ENCODE assay signal across 16 cellular contexts in the genomic region with DNA sequence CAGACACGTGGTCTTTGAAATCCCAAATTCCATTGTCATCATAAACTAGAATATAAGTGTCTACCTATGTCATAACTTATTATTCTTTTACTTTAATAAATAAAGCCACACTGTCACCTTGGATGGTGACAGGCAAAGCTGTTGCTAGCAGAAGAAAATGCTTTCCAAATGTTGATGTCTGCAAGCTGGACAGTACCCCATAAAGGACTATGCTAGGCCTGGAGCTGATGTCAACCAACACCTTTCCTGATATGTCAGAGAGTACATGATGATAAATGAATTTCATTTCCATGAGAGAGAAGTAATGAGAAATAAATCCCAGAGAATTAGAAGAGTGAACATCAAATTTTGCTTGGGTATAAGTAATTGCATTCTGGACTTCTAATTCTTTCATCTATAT. TPM values are rescaled to one million over a fixed set of nuclear protein-coding genes. Genes with fewer than 3 reads are reported as not detected.
A peak's percentile ranks its signal among the peaks of the same experiment; 100 is the strongest.
DNase-seq lines count a peak whose midpoint lies in the region; ATAC-seq, FAIRE-seq and TF ChIP-seq lines count a peak whose summit lies in the region.
"Had no signal": no experiment of that assay in that cellular context is flagged by ENCODE, and none has a peak within 500 bp of the region (broad histone marks: within the 10 kb centered on the region; RNA-seq: fewer than 3 reads in every experiment).

No MANE protein-coding gene starts in this region.

- no TSS peak for BruUV-seq in K562 (replicated peaks; lab: Mats Ljungman, UMichigan)

- H3K4me3 Mint-ChIP-seq in stimulated activated naive B cell treated with anti-CD40 and anti-IgM and Interleukin-4, amounts not matched to agents 10 μg/mL and 1 μg/mL and 100 μg/mL, for 72 hours, result no peak overlapping the region
- H3K4me3 Mint-ChIP-seq: CD4-positive, CD25-positive, alpha-beta regulatory T cell; HFFc6 had no signal

- H3K9ac ChIP-seq in K562 (ENCODE audit: insufficient read depth in 1 of 2, low read depth in 2 of 2, low read length in 2 of 2), result no peak overlapping the region
- H3K9ac ChIP-seq: BLaER1 treated with 17β-estradiol and CSF1 and Interleukin-3, amounts not matched to agents 10 nM and 100 nM had no signal

- TF ChIP-seq RAD21 in K562 (CRISPR knock-in tag; conservative IDR thresholded peaks at IDR 0.05 in 1 of 2, IDR thresholded peaks at IDR 0.05 in 1 of 2), result no peak

- in situ Hi-C loops in K562 (cut with MboI), result no loop called here

- no peak for TF ChIP-seq CTCF in K562 (IDR thresholded peaks at IDR 0.05 in 2 of 3, conservative IDR thresholded peaks at IDR 0.05 in 1 of 3; ENCODE audit: insufficient read depth in 2 of 3, low read depth in 1 of 3, low read length in 3 of 3)

- peaks cover 8 to 12% of the 10 kb centered on the region in 2 donors for H3K36me3 Mint-ChIP-seq in stimulated activated naive B cell treated with anti-CD40 and anti-IgM and Interleukin-4, amounts not matched to agents 10 μg/mL and 1 μg/mL and 100 μg/mL, for 72 hours

- POLR2A ChIA-PET in K562 (lab: Yijun Ruan, JAX), result no interaction called here

- WGBS in K562 (ENCODE audit: insufficient coverage, low coverage, missing lambda C conversion rate), result 17% methylated on average over 1 of the region's 1 CpG

- peak overlapping the region; percentile 62 for H3K27ac Mint-ChIP-seq in stimulated activated naive B cell treated with anti-CD40 and anti-IgM and Interleukin-4, amounts not matched to agents 10 μg/mL and 1 μg/mL and 100 μg/mL, for 72 hours

- TF ChIP-seq EP300 in K562 (IDR thresholded peaks at IDR 0.05; ENCODE audit: low read length), result no peak

- H2AFZ ChIP-seq in K562 (ENCODE audit: low read depth, low read length), result no peak overlapping the region

- no peak for TF ChIP-seq POLR2A in K562 (conservative IDR thresholded peaks at IDR 0.05)

- peak; percentile 79 for ATAC-seq in Right ventricle myocardium superior (ENCODE audit: poor library complexity)
- no peak for ATAC-seq in K562
- peak; percentile 80 for ATAC-seq in left ventricle myocardium superior
- no peak for ATAC-seq in stimulated activated naive B cell treated with anti-CD40 and anti-IgM and Interleukin-4, amounts not matched to agents 10 μg/mL and 1 μg/mL and 100 μg/mL, for 72 hours (replicated peaks)

- no peaks in the 10 kb centered on the region for H3K9me3 ChIP-seq in K562 (replicated peaks; ENCODE audit: control insufficient read depth, insufficient read depth, low read depth, low read length)
- H3K9me3 ChIP-seq: BLaER1 treated with 17β-estradiol and CSF1 and Interleukin-3, amounts not matched to agents 10 nM and 100 nM had no signal

- H3K27me3 ChIP-seq in K562 (ENCODE audit: control insufficient read depth in 2 of 2, insufficient read depth in 2 of 2, low read length in 2 of 2), result no peaks in the 10 kb centered on the region
- H3K27me3 ChIP-seq: BLaER1 treated with 17β-estradiol and CSF1 and Interleukin-3, amounts not matched to agents 10 nM and 100 nM had no signal

- H3K79me2 ChIP-seq in K562 (ENCODE audit: control insufficient read depth, insufficient read depth, low read length), result no peaks in the 10 kb centered on the region

- FAIRE-seq in K562 (lab: Jason Lieb, UNC), result no peak
- FAIRE-seq in HTR-8/SVneo (lab: Jason Lieb, UNC), result no peak
- FAIRE-seq: GM18507 had no signal

- no peak overlapping the region for H3K4me2 ChIP-seq in K562 (ENCODE audit: insufficient read depth, low read length)
- H3K4me2 ChIP-seq: BLaER1 treated with 17β-estradiol and CSF1 and Interleukin-3, amounts not matched to agents 10 nM and 100 nM had no signal

- no peaks in the 10 kb centered on the region for H4K20me1 ChIP-seq in K562 (replicated peaks; ENCODE audit: control insufficient read depth, insufficient read depth, low read length)

- no peaks in the 10 kb centered on the region for H3K9me3 Mint-ChIP-seq in stimulated activated naive B cell treated with anti-CD40 and anti-IgM and Interleukin-4, amounts not matched to agents 10 μg/mL and 1 μg/mL and 100 μg/mL, for 72 hours
- H3K9me3 Mint-ChIP-seq: CD4-positive, CD25-positive, alpha-beta regulatory T cell; HFFc6 had no signal

- CTCF ChIA-PET in K562 (lab: Yijun Ruan, JAX; ENCODE audit: low intra/inter-chr PET ratio), result no interaction called here

- intact Hi-C loops in Right ventricle myocardium superior (cut with DNase I), result no loop called here
- intact Hi-C loops in cardiac septum (cut with DNase I), result no loop called here
- intact Hi-C loops in K562 (cut with micrococcal nuclease), result no loop called here
- intact Hi-C loops in left ventricle myocardium superior (cut with micrococcal nuclease), result no loop called here

- peak overlapping the region; percentile 39; the same call in 1 of the 3 replicates for H3K27ac ChIP-seq in K562 (ENCODE audit: extremely low read depth, low read depth, low read length)
- H3K27ac ChIP-seq: BLaER1 treated with 17β-estradiol and CSF1 and Interleukin-3, amounts not matched to agents 10 nM and 100 nM had no signal

- no peaks in the 10 kb centered on the region for H3K9me1 ChIP-seq in K562 (ENCODE audit: control insufficient read depth, insufficient read depth, low read length)

- H3K36me3 ChIP-seq in K562 (ENCODE audit: control insufficient read depth, insufficient read depth, low read length), result peaks cover 20% of the 10 kb centered on the region; the same call in 2 of the 3 replicates

- no peak overlapping the region for H3K4me3 ChIP-seq in K562
- H3K4me3 ChIP-seq: BLaER1 treated with 17β-estradiol and CSF1 and Interleukin-3, amounts not matched to agents 10 nM and 100 nM had no signal

- peaks cover 3 to 11% of the 10 kb centered on the region in 2 donors for H3K4me1 Mint-ChIP-seq in stimulated activated naive B cell treated with anti-CD40 and anti-IgM and Interleukin-4, amounts not matched to agents 10 μg/mL and 1 μg/mL and 100 μg/mL, for 72 hours

- H3K4me1 ChIP-seq in K562 (replicated peaks in 1 of 2; ENCODE audit: control insufficient read depth in 2 of 2, insufficient read depth in 2 of 2, low read length in 2 of 2), result peaks cover 0 to 10% of the 10 kb centered on the region in 2 experiments; a peak in 3 of 5 replicates

- no peaks in the 10 kb centered on the region for H3K27me3 Mint-ChIP-seq in stimulated activated naive B cell treated with anti-CD40 and anti-IgM and Interleukin-4, amounts not matched to agents 10 μg/mL and 1 μg/mL and 100 μg/mL, for 72 hours
- H3K27me3 Mint-ChIP-seq: CD4-positive, CD25-positive, alpha-beta regulatory T cell had no signal

- DNase-seq in Right ventricle myocardium superior (no peak), cardiac septum (ENCODE audit: low spot score) (no peak), K562 (ENCODE audit: extremely low read depth in 1 of 4, low spot score in 3 of 4) (no peak), left ventricle myocardium superior (no peak), T-helper 1 cell (no peak), HTR-8/SVneo (ENCODE audit: insufficient read length, low spot score) (no peak), NCI-H1694 (lab: John Stamatoyannopoulos, UW) (no peak)
- DNase-seq in stimulated activated naive B cell treated with anti-CD40 and anti-IgM and Interleukin-4, amounts not matched to agents 10 μg/mL and 1 μg/mL and 100 μg/mL, for 72 hours, result no peak
- DNase-seq: ACHN; Calu3; CD4-positive, CD25-positive, alpha-beta regulatory T cell; DMS 273 treated with DMSO at 0.1 percent for 48 hours; HCEC 1CT; HFFc6 had no signal

TF ChIP-seq in K562, 482 proteins besides CTCF, POLR2A, EP300 and RAD21 (continues in another document):
- TF ChIP-seq RB1 (IDR thresholded peaks at IDR 0.05; ENCODE audit: low read depth) (no peak), ZNF551 (CRISPR knock-in tag; IDR thresholded peaks at IDR 0.05) (no peak), GATAD2A (IDR thresholded peaks at IDR 0.05) (no peak), POLR2B (IDR thresholded peaks at IDR 0.05; ENCODE audit: low read depth, partially characterized antibody) (no peak)

RNA-seq across cellular contexts. Expression of gene SRP54, which starts 17.4 kb away (rescaled TPM):
- total RNA-seq in Right ventricle myocardium superior (26.4 TPM), cardiac septum (33.9 TPM), K562 (2014; rRNA removed) (46.7 and 51.7 TPM in 2 replicates), K562 (2014; rRNA removed; fragmentation: Illumina TruSeq; extraction: Trizol) (68.2 and 74.5 TPM in 2 replicates), K562 (2015; rRNA removed; fragmentation: Illumina TruSeq; extraction: Trizol) (59.3 and 62.5 TPM in 2 replicates), K562 (2021) (38.7 and 41.6 TPM in 2 replicates), left ventricle myocardium superior (28.6 TPM)
- 46.3 and 124 TPM in 2 replicates for total RNA-seq in K562 (2011; cell fraction: chromatin; rRNA removed; ENCODE audit: low replicate concordance)
- total RNA-seq in K562 (2011; cell fraction: nucleolus; rRNA removed), result 27.2 and 30.0 TPM in 2 replicates
- total RNA-seq in K562 (2011; cell fraction: nucleoplasm; rRNA removed), result 47.2 and 66.9 TPM in 2 replicates
- polyA plus RNA-seq in K562 (2011; rRNA removed) (28.6 and 31.1 TPM in 2 replicates), K562 (2014; fragmentation: Illumina TruSeq; extraction: Trizol) (64.7 and 69.8 TPM in 2 replicates), K562 (2014; fragmentation: Nextera tagmentation; extraction: Ambion mirVana) (10 to 100 TPM; 44.1 to 64.5 TPM), K562 (2014; rRNA removed) (51.5 and 51.9 TPM in 2 replicates)
- 19.4 and 27.7 TPM in 2 replicates for polyA plus RNA-seq in K562 (2011; cell fraction: cytosol; rRNA removed)
- 16.9 and 28.6 TPM in 2 replicates for polyA plus RNA-seq in K562 (2011; cell fraction: nucleus; rRNA removed)
- polyA plus RNA-seq in K562 (2012), result 42.6 and 46.5 TPM in 2 replicates
- polyA minus RNA-seq in K562 (2011; rRNA and poly(A)+ RNA removed), result 40.3 and 44.1 TPM in 2 replicates
- 14.9 and 19.2 TPM in 2 replicates for polyA minus RNA-seq in K562 (2011; cell fraction: cytosol; rRNA and poly(A)+ RNA removed)
- polyA minus RNA-seq in K562 (2011; cell fraction: nucleus; rRNA and poly(A)+ RNA removed), result 18.0 and 44.5 TPM in 2 replicates

Comparison
In these comparisons a context has a peak if more than half of its experiments do, and no peak if none do; other contexts are left out.
1. ATAC-seq: peak in Right ventricle myocardium superior (single experiment) and left ventricle myocardium superior (single experiment); none in K562 (single experiment) and stimulated activated naive B cell treated with anti-CD40 and anti-IgM and Interleukin-4, amounts not matched to agents 10 μg/mL and 1 μg/mL and 100 μg/mL, for 72 hours (0 of 2).